ENCODE assay signal across 1 cellular context in the genomic region with DNA sequence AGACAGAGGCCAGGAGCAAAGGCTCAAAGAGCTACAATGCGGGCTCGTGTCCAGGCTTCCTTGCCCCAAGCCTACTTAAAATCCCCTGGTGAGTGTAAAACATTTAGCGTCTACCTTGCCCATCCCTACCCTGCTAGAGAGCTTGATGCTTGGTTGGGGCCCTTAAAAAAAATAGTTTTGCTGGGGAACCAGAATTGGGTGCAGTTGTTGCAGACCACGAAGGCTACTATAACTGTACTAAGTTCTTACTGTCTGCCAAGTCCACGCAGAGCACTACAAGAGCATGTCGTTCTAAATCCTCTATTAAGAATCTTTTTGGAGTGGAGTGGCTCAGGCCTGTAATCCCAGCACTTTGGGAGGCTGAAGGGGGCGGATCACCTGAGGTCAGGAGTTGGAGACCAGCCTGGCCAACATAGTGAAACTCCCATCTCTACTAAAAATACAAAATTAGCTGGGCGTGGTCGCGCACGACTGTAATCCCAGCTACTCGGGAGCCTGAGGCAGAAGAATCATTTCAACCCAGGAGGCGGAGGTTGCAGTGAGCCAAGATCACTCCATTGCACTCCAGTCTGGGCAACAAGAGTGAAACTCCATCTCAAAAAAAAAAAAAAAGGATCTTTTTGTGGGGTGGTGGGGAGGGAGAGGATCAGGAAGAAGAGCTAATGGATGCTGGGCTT.
TF ChIP-seq lines count a peak whose summit lies in the region.

No MANE protein-coding gene starts in this region.

TF ChIP-seq in liver, 16 proteins besides CTCF, POLR2A, EP300 and RAD21:
- peak in 1 of 2 donors; percentile 72 for TF ChIP-seq HNF4A (conservative IDR thresholded peaks at IDR 0.05)
